8 cellular contexts compared by ENCODE assay signal in genomic region chr4:108466936-108467902, GRCh38.
DNase-seq lines count a peak whose midpoint lies in the region; ATAC-seq lines count a peak whose summit lies in the region.

No MANE protein-coding gene starts in this region.

- no peaks in the 10 kb centered on the region for H3K27me3 Mint-ChIP-seq in activated T-cell treated with anti-CD3 and anti-CD28 coated beads, Interleukin-2, amount 50 U/mL, for 4 hours (ENCODE audit: low read depth)

- no peaks in the 10 kb centered on the region for H3K9me3 Mint-ChIP-seq in activated T-cell treated with anti-CD3 and anti-CD28 coated beads, Interleukin-2, amount 50 U/mL, for 4 hours

- H3K4me1 Mint-ChIP-seq in activated T-cell treated with anti-CD3 and anti-CD28 coated beads, Interleukin-2, amount 50 U/mL, for 4 hours (ENCODE audit: low read depth): peaks cover 39% of the 10 kb centered on the region

- H3K4me3 Mint-ChIP-seq in activated T-cell treated with anti-CD3 and anti-CD28 coated beads, Interleukin-2, amount 50 U/mL, for 4 hours: peak overlapping the region; percentile 41

- DNase-seq in activated T-cell treated with anti-CD3 and anti-CD28 coated beads, Interleukin-2, amount 50 U/mL, for 4 hours: no peak
- no peak for DNase-seq in activated T-cell treated with anti-CD3 and anti-CD28 coated beads for 4 hours
- DNase-seq in NCI-H69 (lab: John Stamatoyannopoulos, UW): peak; percentile 67
- no peak for DNase-seq in NCI-H1105 treated with DMSO at 0.1 percent for 48 hours (lab: John Stamatoyannopoulos, UW)
- no peak for DNase-seq in NOMO-1 treated with dmso at 0.1 percent for 144 hours (lab: John Stamatoyannopoulos, UW; ENCODE audit: unreplicated experiment)
- DNase-seq in occipital lobe (lab: John Stamatoyannopoulos, UW): no peak

- ATAC-seq in activated T-cell treated with anti-CD3 and anti-CD28 coated beads, Interleukin-2, amount 50 U/mL, for 4 hours: peak; percentile 84 to 86
- peak; percentile 93 for ATAC-seq in HG02759 (IDR thresholded peaks at IDR 0.05; ENCODE audit: unreplicated experiment)
- ATAC-seq in esophagus mucosa: peak; percentile 37

- H3K36me3 Mint-ChIP-seq in activated T-cell treated with anti-CD3 and anti-CD28 coated beads, Interleukin-2, amount 50 U/mL, for 4 hours (ENCODE audit: insufficient read depth): no peaks in the 10 kb centered on the region

Comparison
In these comparisons a context has a peak if more than half of its experiments do, and no peak if none do; other contexts are left out.
1. ATAC-seq: peak in every context shown above with its lines; median percentile 93 in HG02759; 85 in activated T-cell treated with anti-CD3 and anti-CD28 coated beads, Interleukin-2, amount 50 U/mL, for 4 hours; 37 in esophagus mucosa.